In the genomic region with DNA sequence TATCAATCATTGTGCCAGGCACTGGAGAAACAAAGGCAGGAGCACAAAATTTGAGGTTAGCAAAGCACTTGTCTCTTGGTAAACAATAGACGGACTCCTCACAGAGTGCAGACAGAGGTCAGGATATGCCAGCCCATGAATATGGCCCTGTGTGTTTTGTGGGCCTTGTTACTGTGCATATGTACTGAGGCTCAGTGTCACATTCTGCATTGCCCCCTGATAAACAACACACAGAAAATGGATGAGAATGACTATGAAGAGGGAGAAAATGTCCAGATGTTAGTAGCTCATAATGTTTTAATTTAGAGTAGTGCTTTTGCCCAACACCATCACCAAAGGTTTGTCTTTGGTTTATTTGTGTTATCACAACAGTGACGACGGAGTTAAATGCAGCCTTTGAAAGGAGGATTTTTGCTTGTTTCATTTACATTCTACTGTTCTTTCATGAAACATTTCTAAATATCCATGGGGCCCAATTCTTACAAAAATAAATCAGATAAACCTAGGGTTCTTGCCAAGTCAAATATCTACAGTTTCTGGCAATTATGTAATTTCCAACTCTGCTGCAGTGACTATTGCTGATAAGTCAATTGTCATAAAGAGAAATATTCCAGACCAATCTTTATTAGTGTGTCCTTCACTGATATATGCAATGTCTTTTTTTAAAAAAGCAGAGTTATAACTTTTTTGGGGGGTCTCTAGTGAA, we compare ENCODE assay signal across 2 cellular contexts.
A peak's percentile ranks its signal among the peaks of the same experiment; 100 is the strongest.
TF ChIP-seq lines count a peak whose summit lies in the region.

No MANE protein-coding gene starts in this region.

TF ChIP-seq in liver, 16 proteins besides CTCF, POLR2A, EP300 and RAD21:
- TF ChIP-seq YY1 (IDR thresholded peaks at IDR 0.05) (peak; percentile 9), TAF1 (conservative IDR thresholded peaks at IDR 0.05) (no peak), ZBTB33 (IDR thresholded peaks at IDR 0.05) (no peak), RXRA (IDR thresholded peaks at IDR 0.05) (no peak), HNF4A (conservative IDR thresholded peaks at IDR 0.05) (no peak), REST (IDR thresholded peaks at IDR 0.05) (no peak), FOXA1 (IDR thresholded peaks at IDR 0.05) (no peak), HNF4G (IDR thresholded peaks at IDR 0.05) (no peak)

TF ChIP-seq in HepG2, 621 proteins besides CTCF, POLR2A, EP300 and RAD21:
- TF ChIP-seq SOX6 (IDR thresholded peaks at IDR 0.05) (no peak), SOX6 (CRISPR knock-in tag; IDR thresholded peaks at IDR 0.05) (no peak), ZNF407 (CRISPR knock-in tag; IDR thresholded peaks at IDR 0.05; ENCODE audit: not compliant biosample characterization) (no peak), KAT7 (CRISPR knock-in tag; IDR thresholded peaks at IDR 0.05; ENCODE audit: borderline replicate concordance) (no peak), RELA (CRISPR knock-in tag; IDR thresholded peaks at IDR 0.05) (no peak), HNRNPLL (IDR thresholded peaks at IDR 0.05; ENCODE audit: low read depth, low read length, poor library complexity, severe bottlenecking) (no peak), TCF12 (IDR thresholded peaks at IDR 0.05) (no peak), TCF12 (CRISPR knock-in tag; IDR thresholded peaks at IDR 0.05) (no peak), FLYWCH1 (CRISPR knock-in tag; IDR thresholded peaks at IDR 0.05) (no peak), ZNF264 (CRISPR knock-in tag; IDR thresholded peaks at IDR 0.05) (no peak), TOPORS (CRISPR knock-in tag; IDR thresholded peaks at IDR 0.05) (no peak)
- TF ChIP-seq, protein P1, sequence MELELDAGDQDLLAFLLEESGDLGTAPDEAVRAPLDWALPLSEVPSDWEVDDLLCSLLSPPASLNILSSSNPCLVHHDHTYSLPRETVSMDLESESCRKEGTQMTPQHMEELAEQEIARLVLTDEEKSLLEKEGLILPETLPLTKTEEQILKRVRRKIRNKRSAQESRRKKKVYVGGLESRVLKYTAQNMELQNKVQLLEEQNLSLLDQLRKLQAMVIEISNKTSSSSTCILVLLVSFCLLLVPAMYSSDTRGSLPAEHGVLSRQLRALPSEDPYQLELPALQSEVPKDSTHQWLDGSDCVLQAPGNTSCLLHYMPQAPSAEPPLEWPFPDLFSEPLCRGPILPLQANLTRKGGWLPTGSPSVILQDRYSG (CRISPR knock-in tag; IDR thresholded peaks at IDR 0.05): no peak
- TF ChIP-seq, protein P2, sequence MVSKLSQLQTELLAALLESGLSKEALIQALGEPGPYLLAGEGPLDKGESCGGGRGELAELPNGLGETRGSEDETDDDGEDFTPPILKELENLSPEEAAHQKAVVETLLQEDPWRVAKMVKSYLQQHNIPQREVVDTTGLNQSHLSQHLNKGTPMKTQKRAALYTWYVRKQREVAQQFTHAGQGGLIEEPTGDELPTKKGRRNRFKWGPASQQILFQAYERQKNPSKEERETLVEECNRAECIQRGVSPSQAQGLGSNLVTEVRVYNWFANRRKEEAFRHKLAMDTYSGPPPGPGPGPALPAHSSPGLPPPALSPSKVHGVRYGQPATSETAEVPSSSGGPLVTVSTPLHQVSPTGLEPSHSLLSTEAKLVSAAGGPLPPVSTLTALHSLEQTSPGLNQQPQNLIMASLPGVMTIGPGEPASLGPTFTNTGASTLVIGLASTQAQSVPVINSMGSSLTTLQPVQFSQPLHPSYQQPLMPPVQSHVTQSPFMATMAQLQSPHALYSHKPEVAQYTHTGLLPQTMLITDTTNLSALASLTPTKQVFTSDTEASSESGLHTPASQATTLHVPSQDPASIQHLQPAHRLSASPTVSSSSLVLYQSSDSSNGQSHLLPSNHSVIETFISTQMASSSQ (IDR thresholded peaks at IDR 0.05; ENCODE audit: low read depth): no peak
- TF ChIP-seq, protein P2 (CRISPR knock-in tag; IDR thresholded peaks at IDR 0.05; ENCODE audit: borderline replicate concordance): no peak
